In genomic region chr1:228345201-228345930, GRCh38 we compare ENCODE assay signal across 1 cellular context.
TF ChIP-seq lines count a peak whose summit lies in the region.

No MANE protein-coding gene starts in this region.

TF ChIP-seq in SK-N-SH, 30 proteins besides CTCF, POLR2A, EP300 and RAD21 (continued from another document):
- TF ChIP-seq REST (IDR thresholded peaks at IDR 0.05; ENCODE audit: low read depth, low read length), result no peak
- no peak for TF ChIP-seq PBX3 (IDR thresholded peaks at IDR 0.05)
- TF ChIP-seq MAX (IDR thresholded peaks at IDR 0.05; ENCODE audit: low read depth), result no peak
- no peak for TF ChIP-seq POLR2AphosphoS5 (IDR thresholded peaks at IDR 0.05; ENCODE audit: low read depth, low read length)
- TF ChIP-seq NFIC (IDR thresholded peaks at IDR 0.05; ENCODE audit: borderline replicate concordance), result no peak
- no peak for TF ChIP-seq IRF3 (IDR thresholded peaks at IDR 0.05; ENCODE audit: low read depth, low read length)
- TF ChIP-seq SIN3A (IDR thresholded peaks at IDR 0.05; ENCODE audit: borderline replicate concordance, low read depth, low read length), result no peak
- no peak for TF ChIP-seq TEAD4 (IDR thresholded peaks at IDR 0.05; ENCODE audit: borderline replicate concordance, insufficient read depth)
- no peak for TF ChIP-seq ZBTB33 (IDR thresholded peaks at IDR 0.05; ENCODE audit: borderline replicate concordance, low read depth)
- TF ChIP-seq CHD2 (IDR thresholded peaks at IDR 0.05; ENCODE audit: low read length, partially characterized antibody), result no peak
- no peak for TF ChIP-seq MXI1 (IDR thresholded peaks at IDR 0.05; ENCODE audit: low read depth, low read length)
- no peak for TF ChIP-seq USF2 (IDR thresholded peaks at IDR 0.05; ENCODE audit: borderline replicate concordance, low read depth, low read length)
TF ChIP-seq in SK-N-SH: peak in this region for 0.
